ENCODE assay signal across 13 cellular contexts in the genomic region with DNA sequence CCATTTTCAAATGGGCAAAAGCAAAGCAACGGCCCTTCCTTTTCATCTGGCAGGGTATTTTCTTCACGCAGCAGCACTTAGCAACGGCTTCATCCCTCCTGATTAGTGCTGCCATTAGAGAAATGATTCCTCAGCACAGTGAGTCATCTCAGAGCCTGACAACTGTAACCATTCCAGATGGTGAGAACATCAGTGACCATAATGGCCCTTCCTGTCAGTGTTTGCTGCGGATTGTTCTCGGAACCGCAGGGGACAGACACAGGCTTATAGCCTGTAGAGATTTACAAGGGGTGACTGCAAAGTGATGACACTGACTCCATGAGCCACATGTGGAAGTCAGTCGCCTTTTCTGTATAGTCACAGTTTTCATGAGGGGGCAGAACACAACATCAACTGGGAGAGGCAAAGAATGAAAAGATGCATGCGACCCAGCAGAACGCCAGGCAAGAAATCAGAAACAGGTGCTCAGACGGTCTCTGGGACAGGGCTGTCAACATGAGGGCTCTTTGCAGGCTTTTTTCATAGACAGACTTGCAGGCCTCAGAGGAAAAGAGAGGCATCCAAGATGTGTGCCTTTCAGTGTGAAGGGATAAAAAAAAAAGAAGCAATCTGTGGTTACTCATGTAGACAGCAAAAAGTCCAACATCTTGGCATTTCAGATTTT.
DNase-seq lines count a peak whose midpoint lies in the region; ATAC-seq and TF ChIP-seq lines count a peak whose summit lies in the region.
"Had no signal": no experiment of that assay in that cellular context is flagged by ENCODE, and none has a peak within 500 bp of the region (broad histone marks: within the 10 kb centered on the region; RNA-seq: fewer than 3 reads in every experiment).

No MANE protein-coding gene starts in this region.

- H3K27me3 ChIP-seq in PC-3 (ENCODE audit: low read length), result no peaks in the 10 kb centered on the region
- peaks cover 12% of the 10 kb centered on the region for H3K27me3 ChIP-seq in fibroblast of lung (ENCODE audit: control insufficient read depth, insufficient read depth, low read length)
- peaks cover 9% of the 10 kb centered on the region for H3K27me3 ChIP-seq in osteoblast (ENCODE audit: insufficient read depth, low read length)
- no peaks in the 10 kb centered on the region for H3K27me3 ChIP-seq in Caco-2 (replicated peaks; ENCODE audit: control insufficient read depth, insufficient read depth, low read length)

- H3K9me2 ChIP-seq in PC-3 (replicated peaks; ENCODE audit: low read length), result no peaks in the 10 kb centered on the region

- CTCF ChIA-PET in PC-3 (lab: Charles Lee) (no interaction called here), Caco-2 (lab: Charles Lee) (no interaction called here)

- no peaks in the 10 kb centered on the region for H3K36me3 Mint-ChIP-seq in Caco-2 (ENCODE audit: insufficient read depth, unreplicated experiment)

- peaks cover 9% of the 10 kb centered on the region for H3K9me3 Mint-ChIP-seq in Caco-2 (ENCODE audit: unreplicated experiment)

- BruUV-seq in PC-3 (replicated peaks; lab: Mats Ljungman, UMichigan) (no TSS peak), Caco-2 (replicated peaks; lab: Mats Ljungman, UMichigan) (no TSS peak)

- no peak overlapping the region for H3K27ac Mint-ChIP-seq in Caco-2 (ENCODE audit: unreplicated experiment)

- no peaks in the 10 kb centered on the region for H3K79me2 ChIP-seq in PC-3 (ENCODE audit: low read length)
- no peaks in the 10 kb centered on the region for H3K79me2 ChIP-seq in fibroblast of lung (ENCODE audit: control insufficient read depth, insufficient read depth, low read length)
- H3K79me2 ChIP-seq in osteoblast (ENCODE audit: insufficient read depth, low read length), result no peaks in the 10 kb centered on the region

- H3K9ac ChIP-seq in PC-3 (ENCODE audit: low read length), result no peak overlapping the region
- H3K9ac ChIP-seq in fibroblast of lung (ENCODE audit: insufficient read depth, low read length), result no peak overlapping the region

- H3K27me3 Mint-ChIP-seq in Caco-2 (ENCODE audit: insufficient read depth, unreplicated experiment), result no peaks in the 10 kb centered on the region

- H3K4me3 ChIP-seq in PC-3 (ENCODE audit: low read length) (no peak overlapping the region), fibroblast of lung (replicated peaks in 1 of 4; ENCODE audit: control extremely low read depth in 1 of 4, insufficient read depth in 1 of 4, low read depth in 3 of 4, low read length in 4 of 4) (no peak overlapping the region), osteoblast (ENCODE audit: insufficient read depth, low read length) (no peak overlapping the region), Caco-2 (ENCODE audit: low read depth, low read length) (no peak overlapping the region)
- H3K4me3 ChIP-seq: SK-N-MC had no signal

- H2AFZ ChIP-seq in PC-3 (ENCODE audit: low read length) (no peak overlapping the region), fibroblast of lung (ENCODE audit: low read length) (no peak overlapping the region), osteoblast (ENCODE audit: low read length) (no peak overlapping the region)

- H4K20me1 ChIP-seq in PC-3 (ENCODE audit: low read length), result no peaks in the 10 kb centered on the region
- H4K20me1 ChIP-seq in fibroblast of lung (ENCODE audit: control insufficient read depth, extremely low read depth, insufficient read depth, low read length), result no peaks in the 10 kb centered on the region
- H4K20me1 ChIP-seq in osteoblast (ENCODE audit: insufficient read depth, low read length), result no peaks in the 10 kb centered on the region

- H3K27ac ChIP-seq in PC-3 (ENCODE audit: low read length) (no peak overlapping the region), fibroblast of lung (ENCODE audit: insufficient read depth, low read length) (no peak overlapping the region), osteoblast (ENCODE audit: low read depth, low read length) (no peak overlapping the region)
- H3K27ac ChIP-seq: SK-N-MC had no signal

- ATAC-seq in PC-3 (peak; percentile 30), GM21529 (IDR thresholded peaks at IDR 0.05; ENCODE audit: unreplicated experiment) (no peak)

- H3K4me3 Mint-ChIP-seq in Caco-2 (ENCODE audit: unreplicated experiment), result no peak overlapping the region

- peak; percentile 72 for DNase-seq in ELR (ENCODE audit: low read depth)
- DNase-seq in PC-3, result no peak
- DNase-seq in fibroblast of lung (ENCODE audit: low read depth in 2 of 2), result peak; percentile 51 to 80
- peak; percentile 71 for DNase-seq in osteoblast (ENCODE audit: insufficient read length, low spot score, missing footprints)
- DNase-seq in cerebellar cortex (ENCODE audit: low spot score), result no peak
- no peak for DNase-seq in Caco-2
- DNase-seq in SHP77 (lab: John Stamatoyannopoulos, UW), result no peak
- DNase-seq: Calu3; effector CD8-positive, alpha-beta T cell; MM.1S; stimulated activated CD4-positive, alpha-beta T cell treated with anti-CD3 and anti-CD28 coated beads, Interleukin-2, amount 100 ng/mL, for 48 hours had no signal

- no peaks in the 10 kb centered on the region for H3K4me1 Mint-ChIP-seq in Caco-2 (ENCODE audit: low read depth, unreplicated experiment)

- H3K4me2 ChIP-seq in PC-3 (ENCODE audit: low read length), result no peak overlapping the region
- H3K4me2 ChIP-seq in fibroblast of lung (ENCODE audit: extremely low read depth, insufficient read depth, low read length), result no peak overlapping the region
- no peak overlapping the region for H3K4me2 ChIP-seq in osteoblast (ENCODE audit: insufficient read depth, low read length)

- POLR2A ChIA-PET in PC-3 (lab: Charles Lee; ENCODE audit: unreplicated experiment), result no interaction called here
- POLR2A ChIA-PET in Caco-2 (lab: Charles Lee), result no interaction called here

- H3K4me1 ChIP-seq in PC-3 (ENCODE audit: insufficient read depth, low read length), result peaks cover 9% of the 10 kb centered on the region
- H3K4me1 ChIP-seq in fibroblast of lung (ENCODE audit: control insufficient read depth, extremely low read depth, insufficient read depth, low read length), result no peaks in the 10 kb centered on the region
- H3K4me1 ChIP-seq in osteoblast (ENCODE audit: insufficient read depth, low read length), result no peaks in the 10 kb centered on the region
- H3K4me1 ChIP-seq in Caco-2, result no peaks in the 10 kb centered on the region

- H3K9me3 ChIP-seq in PC-3 (ENCODE audit: low read length), result no peaks in the 10 kb centered on the region
- no peaks in the 10 kb centered on the region for H3K9me3 ChIP-seq in fibroblast of lung (ENCODE audit: control insufficient read depth, insufficient read depth, low read depth, low read length)
- H3K9me3 ChIP-seq in osteoblast (ENCODE audit: low read depth, low read length), result no peaks in the 10 kb centered on the region
- H3K9me3 ChIP-seq in Caco-2, result no peaks in the 10 kb centered on the region

- H3K36me3 ChIP-seq in PC-3 (ENCODE audit: low read depth, low read length), result no peaks in the 10 kb centered on the region
- no peaks in the 10 kb centered on the region for H3K36me3 ChIP-seq in fibroblast of lung (ENCODE audit: control insufficient read depth, insufficient read depth, low read length)
- H3K36me3 ChIP-seq in osteoblast (ENCODE audit: insufficient read depth, low read length), result no peaks in the 10 kb centered on the region
- H3K36me3 ChIP-seq in Caco-2 (ENCODE audit: control insufficient read depth, insufficient read depth, low read length), result no peaks in the 10 kb centered on the region

- intact Hi-C loops in PC-3 (cut with micrococcal nuclease) (no loop called here), Caco-2 (cut with micrococcal nuclease; ENCODE audit: unreplicated experiment) (no loop called here)

- TF ChIP-seq CTCF in PC-3 (conservative IDR thresholded peaks at IDR 0.05; ENCODE audit: low read depth, low read length), result no peak
- TF ChIP-seq CTCF in fibroblast of lung (conservative IDR thresholded peaks at IDR 0.05 in 1 of 2, IDR thresholded peaks at IDR 0.05 in 1 of 2; ENCODE audit: low read depth in 1 of 2, low read length in 2 of 2), result no peak
- TF ChIP-seq CTCF in osteoblast (IDR thresholded peaks at IDR 0.05; ENCODE audit: extremely low read depth, low read depth, low read length), result no peak
- no peak for TF ChIP-seq CTCF in Caco-2 (IDR thresholded peaks at IDR 0.05; ENCODE audit: insufficient read depth in 1 of 2, low read depth in 1 of 2, low read length in 1 of 2, severe bottlenecking in 1 of 2, unreplicated experiment in 1 of 2)

- no peaks in the 10 kb centered on the region for H3F3A ChIP-seq in PC-3 (ENCODE audit: low read length, unreplicated experiment)

Comparison
In these comparisons a context has a peak if more than half of its experiments do, and no peak if none do; other contexts are left out.
1. DNase-seq: peak in ELR (single experiment), fibroblast of lung (2 of 2) and osteoblast (single experiment); none in PC-3 (single experiment), cerebellar cortex (single experiment), Caco-2 (0 of 2) and SHP77 (0 of 2).